Comparison of ENCODE assay signal across 1 cellular context in the genomic region with DNA sequence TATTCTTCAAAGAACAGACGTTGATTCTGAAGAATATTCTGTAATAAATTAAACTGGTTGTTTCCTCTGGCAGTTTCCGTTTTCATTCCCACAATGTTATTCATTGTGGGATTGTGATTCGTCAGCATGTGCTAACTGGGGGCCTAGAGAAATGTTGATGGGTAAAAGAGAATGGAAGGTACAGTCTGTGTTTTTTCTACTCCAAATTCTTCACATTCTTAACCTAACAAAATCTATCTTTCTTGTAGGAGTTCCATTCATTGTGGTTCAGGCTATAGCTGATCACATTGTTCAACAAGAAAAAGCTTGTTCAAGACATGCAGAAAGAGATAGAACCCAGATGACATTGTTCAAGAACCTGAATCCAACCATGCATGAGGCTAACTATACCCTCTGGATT.
TF ChIP-seq lines count a peak whose summit lies in the region.

No MANE protein-coding gene starts in this region.

TF ChIP-seq in GM23338, 12 proteins besides CTCF, POLR2A, EP300 and RAD21 (continued from another document):
- TF ChIP-seq, protein P1, sequence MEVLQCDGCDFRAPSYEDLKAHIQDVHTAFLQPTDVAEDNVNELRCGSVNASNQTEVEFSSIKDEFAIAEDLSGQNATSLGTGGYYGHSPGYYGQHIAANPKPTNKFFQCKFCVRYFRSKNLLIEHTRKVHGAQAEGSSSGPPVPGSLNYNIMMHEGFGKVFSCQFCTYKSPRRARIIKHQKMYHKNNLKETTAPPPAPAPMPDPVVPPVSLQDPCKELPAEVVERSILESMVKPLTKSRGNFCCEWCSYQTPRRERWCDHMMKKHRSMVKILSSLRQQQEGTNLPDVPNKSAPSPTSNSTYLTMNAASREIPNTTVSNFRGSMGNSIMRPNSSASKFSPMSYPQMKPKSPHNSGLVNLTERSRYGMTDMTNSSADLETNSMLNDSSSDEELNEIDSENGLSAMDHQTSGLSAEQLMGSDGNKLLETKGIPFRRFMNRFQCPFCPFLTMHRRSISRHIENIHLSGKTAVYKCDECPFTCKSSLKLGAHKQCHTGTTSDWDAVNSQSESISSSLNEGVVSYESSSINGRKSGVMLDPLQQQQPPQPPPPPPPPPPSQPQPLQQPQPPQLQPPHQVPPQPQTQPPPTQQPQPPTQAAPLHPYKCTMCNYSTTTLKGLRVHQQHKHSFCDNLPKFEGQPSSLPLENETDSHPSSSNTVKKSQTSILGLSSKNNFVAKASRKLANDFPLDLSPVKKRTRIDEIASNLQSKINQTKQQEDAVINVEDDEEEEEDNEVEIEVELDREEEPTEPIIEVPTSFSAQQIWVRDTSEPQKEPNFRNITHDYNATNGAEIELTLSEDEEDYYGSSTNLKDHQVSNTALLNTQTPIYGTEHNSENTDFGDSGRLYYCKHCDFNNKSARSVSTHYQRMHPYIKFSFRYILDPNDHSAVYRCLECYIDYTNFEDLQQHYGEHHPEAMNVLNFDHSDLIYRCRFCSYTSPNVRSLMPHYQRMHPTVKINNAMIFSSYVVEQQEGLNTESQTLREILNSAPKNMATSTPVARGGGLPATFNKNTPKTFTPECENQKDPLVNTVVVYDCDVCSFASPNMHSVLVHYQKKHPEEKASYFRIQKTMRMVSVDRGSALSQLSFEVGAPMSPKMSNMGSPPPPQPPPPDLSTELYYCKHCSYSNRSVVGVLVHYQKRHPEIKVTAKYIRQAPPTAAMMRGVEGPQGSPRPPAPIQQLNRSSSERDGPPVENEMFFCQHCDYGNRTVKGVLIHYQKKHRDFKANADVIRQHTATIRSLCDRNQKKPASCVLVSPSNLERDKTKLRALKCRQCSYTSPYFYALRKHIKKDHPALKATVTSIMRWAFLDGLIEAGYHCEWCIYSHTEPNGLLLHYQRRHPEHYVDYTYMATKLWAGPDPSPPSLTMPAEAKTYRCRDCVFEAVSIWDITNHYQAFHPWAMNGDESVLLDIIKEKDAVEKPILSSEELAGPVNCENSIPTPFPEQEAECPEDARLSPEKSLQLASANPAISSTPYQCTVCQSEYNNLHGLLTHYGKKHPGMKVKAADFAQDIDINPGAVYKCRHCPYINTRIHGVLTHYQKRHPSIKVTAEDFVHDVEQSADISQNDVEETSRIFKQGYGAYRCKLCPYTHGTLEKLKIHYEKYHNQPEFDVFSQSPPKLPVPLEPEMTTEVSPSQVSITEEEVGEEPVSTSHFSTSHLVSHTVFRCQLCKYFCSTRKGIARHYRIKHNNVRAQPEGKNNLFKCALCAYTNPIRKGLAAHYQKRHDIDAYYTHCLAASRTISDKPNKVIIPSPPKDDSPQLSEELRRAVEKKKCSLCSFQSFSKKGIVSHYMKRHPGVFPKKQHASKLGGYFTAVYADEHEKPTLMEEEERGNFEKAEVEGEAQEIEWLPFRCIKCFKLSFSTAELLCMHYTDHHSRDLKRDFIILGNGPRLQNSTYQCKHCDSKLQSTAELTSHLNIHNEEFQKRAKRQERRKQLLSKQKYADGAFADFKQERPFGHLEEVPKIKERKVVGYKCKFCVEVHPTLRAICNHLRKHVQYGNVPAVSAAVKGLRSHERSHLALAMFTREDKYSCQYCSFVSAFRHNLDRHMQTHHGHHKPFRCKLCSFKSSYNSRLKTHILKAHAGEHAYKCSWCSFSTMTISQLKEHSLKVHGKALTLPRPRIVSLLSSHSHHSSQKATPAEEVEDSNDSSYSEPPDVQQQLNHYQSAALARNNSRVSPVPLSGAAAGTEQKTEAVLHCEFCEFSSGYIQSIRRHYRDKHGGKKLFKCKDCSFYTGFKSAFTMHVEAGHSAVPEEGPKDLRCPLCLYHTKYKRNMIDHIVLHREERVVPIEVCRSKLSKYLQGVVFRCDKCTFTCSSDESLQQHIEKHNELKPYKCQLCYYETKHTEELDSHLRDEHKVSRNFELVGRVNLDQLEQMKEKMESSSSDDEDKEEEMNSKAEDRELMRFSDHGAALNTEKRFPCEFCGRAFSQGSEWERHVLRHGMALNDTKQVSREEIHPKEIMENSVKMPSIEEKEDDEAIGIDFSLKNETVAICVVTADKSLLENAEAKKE (CRISPR knock-in tag; IDR thresholded peaks at IDR 0.05), result no peak
- no peak for TF ChIP-seq POLR2AphosphoS5 (IDR thresholded peaks at IDR 0.05; ENCODE audit: low read depth)
- TF ChIP-seq, protein P2, sequence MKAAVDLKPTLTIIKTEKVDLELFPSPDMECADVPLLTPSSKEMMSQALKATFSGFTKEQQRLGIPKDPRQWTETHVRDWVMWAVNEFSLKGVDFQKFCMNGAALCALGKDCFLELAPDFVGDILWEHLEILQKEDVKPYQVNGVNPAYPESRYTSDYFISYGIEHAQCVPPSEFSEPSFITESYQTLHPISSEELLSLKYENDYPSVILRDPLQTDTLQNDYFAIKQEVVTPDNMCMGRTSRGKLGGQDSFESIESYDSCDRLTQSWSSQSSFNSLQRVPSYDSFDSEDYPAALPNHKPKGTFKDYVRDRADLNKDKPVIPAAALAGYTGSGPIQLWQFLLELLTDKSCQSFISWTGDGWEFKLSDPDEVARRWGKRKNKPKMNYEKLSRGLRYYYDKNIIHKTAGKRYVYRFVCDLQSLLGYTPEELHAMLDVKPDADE (IDR thresholded peaks at IDR 0.05), result no peak
- TF ChIP-seq EZH2phosphoT487 (IDR thresholded peaks at IDR 0.05; ENCODE audit: unreplicated experiment), result no peak
- no peak for TF ChIP-seq ZNF331 (CRISPR knock-in tag; IDR thresholded peaks at IDR 0.05; ENCODE audit: low read depth)
